Comparison of ENCODE assay signal across 27 cellular contexts in genomic region chrX:14798805-14799397, GRCh38.
A peak's percentile ranks its signal among the peaks of the same experiment; 100 is the strongest.
DNase-seq lines count a peak whose midpoint lies in the region; ATAC-seq, FAIRE-seq and TF ChIP-seq lines count a peak whose summit lies in the region.
"Had no signal": no experiment of that assay in that cellular context is flagged by ENCODE, and none has a peak within 500 bp of the region (broad histone marks: within the 10 kb centered on the region; RNA-seq: fewer than 3 reads in every experiment).

No MANE protein-coding gene starts in this region.

- POLR2A ChIA-PET in activated CD8-positive, alpha-beta T cell treated with anti-CD3 and anti-CD28 coated beads for 36 hours (lab: Charles Lee) = no interaction called here
- POLR2A ChIA-PET in activated CD8-positive, alpha-beta T cell treated with anti-CD3 and anti-CD28 coated beads, Interleukin-2, amount 10 ng/mL, durations not matched to agents 7 days and 5 days (lab: Charles Lee) = no interaction called here

- H3K4me2 ChIP-seq in astrocyte (ENCODE audit: low read length) = no peak overlapping the region

- peak; percentile 65 for FAIRE-seq in astrocyte (lab: Jason Lieb, UNC)
- FAIRE-seq: HTR-8/SVneo, K562 had no signal

- H3K9me3 Mint-ChIP-seq in activated CD8-positive, alpha-beta T cell treated with anti-CD3 and anti-CD28 coated beads for 36 hours = no peaks in the 10 kb centered on the region
- no peaks in the 10 kb centered on the region for H3K9me3 Mint-ChIP-seq in activated CD8-positive, alpha-beta T cell treated with anti-CD3 and anti-CD28 coated beads, Interleukin-2, amount 10 ng/mL, durations not matched to agents 7 days and 5 days (ENCODE audit: insufficient read depth)
- no peaks in the 10 kb centered on the region for H3K9me3 Mint-ChIP-seq in activated naive CD8-positive, alpha-beta T cell treated with anti-CD3 and anti-CD28 coated beads, Interleukin-2, amount 50 U/mL, for 24 hours
- H3K9me3 Mint-ChIP-seq in activated naive CD8-positive, alpha-beta T cell treated with anti-CD3 and anti-CD28 coated beads for 36 hours = peaks cover 6% of the 10 kb centered on the region
- H3K9me3 Mint-ChIP-seq in astrocyte (ENCODE audit: unreplicated experiment) = no peaks in the 10 kb centered on the region

- no peaks in the 10 kb centered on the region for H3K9me3 ChIP-seq in astrocyte (ENCODE audit: insufficient read depth, low read depth, low read length)

- no peak overlapping the region for H3K9ac ChIP-seq in astrocyte (ENCODE audit: low read length)
- H3K9ac ChIP-seq: GM23248 had no signal

- H3K4me3 ChIP-seq in astrocyte (ENCODE audit: insufficient read depth, low read depth, low read length) = no peak overlapping the region
- H3K4me3 ChIP-seq: GM23248, K562 had no signal

- no peaks in the 10 kb centered on the region for H3K27me3 ChIP-seq in astrocyte (ENCODE audit: insufficient read depth, low read length)

- intact Hi-C loops in activated CD8-positive, alpha-beta T cell treated with anti-CD3 and anti-CD28 coated beads for 36 hours (cut with micrococcal nuclease) = no loop called here

- DNase-seq in activated CD8-positive, alpha-beta T cell treated with anti-CD3 and anti-CD28 coated beads for 36 hours = peak; percentile 25
- no peak for DNase-seq in activated CD8-positive, alpha-beta T cell treated with anti-CD3 and anti-CD28 coated beads, Interleukin-2, amount 10 ng/mL, durations not matched to agents 7 days and 5 days
- no peak for DNase-seq in activated naive CD8-positive, alpha-beta T cell treated with anti-CD3 and anti-CD28 coated beads, Interleukin-2, amount 50 U/mL, for 24 hours
- DNase-seq in activated naive CD8-positive, alpha-beta T cell treated with anti-CD3 and anti-CD28 coated beads for 36 hours = no peak
- no peak for DNase-seq in astrocyte (ENCODE audit: low read depth)
- no peak for DNase-seq in stimulated activated naive CD8-positive, alpha-beta T cell treated with anti-CD3 and anti-CD28 coated beads, Interleukin-15, Interleukin-2, amounts not matched to agents 100 U/mL and 50 U/mL, for 24 hours
- DNase-seq: C1 segment of cervical spinal cord; CD4-positive, alpha-beta memory T cell; COR-L47; DMS53; GM23248; H7; Kasumi-1; NCI-H1092 treated with DMSO at 0.1 percent for 48 hours; NCI-H1436; NCI-H187; NCI-H2081 treated with DMSO at 0.1 percent for 48 hours; NCI-H2171; NCI-H226; NCI-H510A; NCI-H69; SHP77 had no signal

- no peaks in the 10 kb centered on the region for H4K20me1 ChIP-seq in astrocyte (ENCODE audit: insufficient read depth, low read length)

- no peak overlapping the region for H3K27ac Mint-ChIP-seq in activated CD8-positive, alpha-beta T cell treated with anti-CD3 and anti-CD28 coated beads for 36 hours
- H3K27ac Mint-ChIP-seq in activated CD8-positive, alpha-beta T cell treated with anti-CD3 and anti-CD28 coated beads, Interleukin-2, amount 10 ng/mL, durations not matched to agents 7 days and 5 days = no peak overlapping the region
- H3K27ac Mint-ChIP-seq in activated naive CD8-positive, alpha-beta T cell treated with anti-CD3 and anti-CD28 coated beads, Interleukin-2, amount 50 U/mL, for 24 hours = no peak overlapping the region
- H3K27ac Mint-ChIP-seq in activated naive CD8-positive, alpha-beta T cell treated with anti-CD3 and anti-CD28 coated beads for 36 hours = no peak overlapping the region
- H3K27ac Mint-ChIP-seq in astrocyte (ENCODE audit: unreplicated experiment) = no peak overlapping the region
- H3K27ac Mint-ChIP-seq: CD4-positive, alpha-beta memory T cell had no signal

- H3K36me3 Mint-ChIP-seq in activated CD8-positive, alpha-beta T cell treated with anti-CD3 and anti-CD28 coated beads for 36 hours (ENCODE audit: low read depth) = peaks cover 2% of the 10 kb centered on the region
- peaks cover 4% of the 10 kb centered on the region for H3K36me3 Mint-ChIP-seq in activated CD8-positive, alpha-beta T cell treated with anti-CD3 and anti-CD28 coated beads, Interleukin-2, amount 10 ng/mL, durations not matched to agents 7 days and 5 days (ENCODE audit: low read depth)
- H3K36me3 Mint-ChIP-seq in activated naive CD8-positive, alpha-beta T cell treated with anti-CD3 and anti-CD28 coated beads, Interleukin-2, amount 50 U/mL, for 24 hours (ENCODE audit: low read depth) = no peaks in the 10 kb centered on the region
- peaks cover 15% of the 10 kb centered on the region for H3K36me3 Mint-ChIP-seq in activated naive CD8-positive, alpha-beta T cell treated with anti-CD3 and anti-CD28 coated beads for 36 hours
- no peaks in the 10 kb centered on the region for H3K36me3 Mint-ChIP-seq in astrocyte (ENCODE audit: low read depth, unreplicated experiment)
- H3K36me3 Mint-ChIP-seq: CD4-positive, alpha-beta memory T cell had no signal

- CTCF ChIA-PET in activated CD8-positive, alpha-beta T cell treated with anti-CD3 and anti-CD28 coated beads for 36 hours (lab: Charles Lee) = no interaction called here
- CTCF ChIA-PET in activated CD8-positive, alpha-beta T cell treated with anti-CD3 and anti-CD28 coated beads, Interleukin-2, amount 10 ng/mL, durations not matched to agents 7 days and 5 days (lab: Charles Lee) = interaction anchor here (0.6 kb wide), 1 partner anchor 90 kb away, joined by 3 read pairs; no protein-coding TSS in a partner anchor

- H3K79me2 ChIP-seq in astrocyte (ENCODE audit: insufficient read depth, low read length) = no peaks in the 10 kb centered on the region

- H3K36me3 ChIP-seq in astrocyte (ENCODE audit: insufficient read depth, low read length) = no peaks in the 10 kb centered on the region

- peaks cover 6% of the 10 kb centered on the region for H3K4me1 Mint-ChIP-seq in activated CD8-positive, alpha-beta T cell treated with anti-CD3 and anti-CD28 coated beads for 36 hours (ENCODE audit: low read depth)
- H3K4me1 Mint-ChIP-seq in activated CD8-positive, alpha-beta T cell treated with anti-CD3 and anti-CD28 coated beads, Interleukin-2, amount 10 ng/mL, durations not matched to agents 7 days and 5 days (ENCODE audit: low read depth) = peaks cover 8% of the 10 kb centered on the region
- peaks cover 6% of the 10 kb centered on the region for H3K4me1 Mint-ChIP-seq in activated naive CD8-positive, alpha-beta T cell treated with anti-CD3 and anti-CD28 coated beads, Interleukin-2, amount 50 U/mL, for 24 hours
- H3K4me1 Mint-ChIP-seq in activated naive CD8-positive, alpha-beta T cell treated with anti-CD3 and anti-CD28 coated beads for 36 hours = peaks cover 5% of the 10 kb centered on the region
- H3K4me1 Mint-ChIP-seq in astrocyte (ENCODE audit: low read depth, unreplicated experiment) = peaks cover 6% of the 10 kb centered on the region
- H3K4me1 Mint-ChIP-seq: CD4-positive, alpha-beta memory T cell had no signal

- H3K27ac ChIP-seq in astrocyte (ENCODE audit: low read depth, low read length) = no peak overlapping the region
- H3K27ac ChIP-seq: GM23248, RWPE1 had no signal

- no peak for TF ChIP-seq CTCF in activated CD8-positive, alpha-beta T cell treated with anti-CD3 and anti-CD28 coated beads for 36 hours (IDR thresholded peaks at IDR 0.05)
- TF ChIP-seq CTCF in astrocyte (IDR thresholded peaks at IDR 0.05; ENCODE audit: insufficient read depth, low read depth, low read length) = no peak

- ATAC-seq in activated CD8-positive, alpha-beta T cell treated with anti-CD3 and anti-CD28 coated beads for 36 hours = peak; percentile 81
- no peak for ATAC-seq in activated CD8-positive, alpha-beta T cell treated with anti-CD3 and anti-CD28 coated beads, Interleukin-2, amount 10 ng/mL, durations not matched to agents 7 days and 5 days
- peak; percentile 83 for ATAC-seq in activated naive CD8-positive, alpha-beta T cell treated with anti-CD3 and anti-CD28 coated beads, Interleukin-2, amount 50 U/mL, for 24 hours
- peak; percentile 83 for ATAC-seq in stimulated activated naive CD8-positive, alpha-beta T cell treated with anti-CD3 and anti-CD28 coated beads, Interleukin-15, Interleukin-2, amounts not matched to agents 100 U/mL and 50 U/mL, for 24 hours
- ATAC-seq in HG03354 (IDR thresholded peaks at IDR 0.05; ENCODE audit: poor library complexity, severe bottlenecking, unreplicated experiment) = no peak
- ATAC-seq: K562, Panc1 had no signal

- H3K4me3 Mint-ChIP-seq in activated CD8-positive, alpha-beta T cell treated with anti-CD3 and anti-CD28 coated beads for 36 hours = no peak overlapping the region
- H3K4me3 Mint-ChIP-seq in activated CD8-positive, alpha-beta T cell treated with anti-CD3 and anti-CD28 coated beads, Interleukin-2, amount 10 ng/mL, durations not matched to agents 7 days and 5 days = no peak overlapping the region
- H3K4me3 Mint-ChIP-seq in activated naive CD8-positive, alpha-beta T cell treated with anti-CD3 and anti-CD28 coated beads, Interleukin-2, amount 50 U/mL, for 24 hours = no peak overlapping the region
- no peak overlapping the region for H3K4me3 Mint-ChIP-seq in activated naive CD8-positive, alpha-beta T cell treated with anti-CD3 and anti-CD28 coated beads for 36 hours
- H3K4me3 Mint-ChIP-seq in astrocyte (ENCODE audit: unreplicated experiment) = no peak overlapping the region
- H3K4me3 Mint-ChIP-seq: CD4-positive, alpha-beta memory T cell had no signal

- no peaks in the 10 kb centered on the region for H3K4me1 ChIP-seq in astrocyte (ENCODE audit: insufficient read depth, low read length)

- H2AFZ ChIP-seq in astrocyte (ENCODE audit: low read depth, low read length) = no peak overlapping the region
- H2AFZ ChIP-seq: GM23248 had no signal

- H3K27me3 Mint-ChIP-seq in activated CD8-positive, alpha-beta T cell treated with anti-CD3 and anti-CD28 coated beads for 36 hours = no peaks in the 10 kb centered on the region
- no peaks in the 10 kb centered on the region for H3K27me3 Mint-ChIP-seq in activated CD8-positive, alpha-beta T cell treated with anti-CD3 and anti-CD28 coated beads, Interleukin-2, amount 10 ng/mL, durations not matched to agents 7 days and 5 days (ENCODE audit: low read depth)
- H3K27me3 Mint-ChIP-seq in activated naive CD8-positive, alpha-beta T cell treated with anti-CD3 and anti-CD28 coated beads, Interleukin-2, amount 50 U/mL, for 24 hours = no peaks in the 10 kb centered on the region
- no peaks in the 10 kb centered on the region for H3K27me3 Mint-ChIP-seq in activated naive CD8-positive, alpha-beta T cell treated with anti-CD3 and anti-CD28 coated beads for 36 hours
- no peaks in the 10 kb centered on the region for H3K27me3 Mint-ChIP-seq in astrocyte (ENCODE audit: low read depth, unreplicated experiment)
- H3K27me3 Mint-ChIP-seq: CD4-positive, alpha-beta memory T cell had no signal

Comparison
In these comparisons a context has a peak if more than half of its experiments do, and no peak if none do; other contexts are left out.
1. ATAC-seq: peak in activated CD8-positive, alpha-beta T cell treated with anti-CD3 and anti-CD28 coated beads for 36 hours (single experiment), activated naive CD8-positive, alpha-beta T cell treated with anti-CD3 and anti-CD28 coated beads, Interleukin-2, amount 50 U/mL, for 24 hours (single experiment) and stimulated activated naive CD8-positive, alpha-beta T cell treated with anti-CD3 and anti-CD28 coated beads, Interleukin-15, Interleukin-2, amounts not matched to agents 100 U/mL and 50 U/mL, for 24 hours (single experiment); none in activated CD8-positive, alpha-beta T cell treated with anti-CD3 and anti-CD28 coated beads, Interleukin-2, amount 10 ng/mL, durations not matched to agents 7 days and 5 days (single experiment) and HG03354 (single experiment).